1 cellular context compared by ENCODE assay signal in the genomic region with DNA sequence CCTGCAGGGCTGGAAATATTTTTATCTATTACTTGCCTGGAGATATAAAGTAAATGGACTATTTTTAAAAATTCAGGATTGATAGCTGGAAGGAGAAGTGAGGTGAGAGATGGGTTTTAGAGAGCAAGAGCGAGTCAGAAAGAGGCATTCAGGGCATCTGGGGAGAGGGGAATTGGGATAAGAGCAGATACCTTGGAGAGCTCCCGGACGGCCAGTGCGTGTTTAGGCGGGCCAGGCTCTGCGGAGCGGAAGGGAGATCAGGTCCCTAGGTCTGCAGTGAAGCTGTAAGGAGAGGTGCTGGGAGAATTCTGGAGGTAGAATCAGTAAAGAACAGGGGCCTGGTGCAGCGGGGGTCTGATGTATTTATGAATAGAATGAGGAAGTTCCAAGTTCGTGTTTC.
A peak's percentile ranks its signal among the peaks of the same experiment; 100 is the strongest.
TF ChIP-seq lines count a peak whose summit lies in the region.

No MANE protein-coding gene starts in this region.

TF ChIP-seq in H1, 55 proteins besides CTCF, POLR2A, EP300 and RAD21 (continued from another document):
- TF ChIP-seq, protein P1, sequence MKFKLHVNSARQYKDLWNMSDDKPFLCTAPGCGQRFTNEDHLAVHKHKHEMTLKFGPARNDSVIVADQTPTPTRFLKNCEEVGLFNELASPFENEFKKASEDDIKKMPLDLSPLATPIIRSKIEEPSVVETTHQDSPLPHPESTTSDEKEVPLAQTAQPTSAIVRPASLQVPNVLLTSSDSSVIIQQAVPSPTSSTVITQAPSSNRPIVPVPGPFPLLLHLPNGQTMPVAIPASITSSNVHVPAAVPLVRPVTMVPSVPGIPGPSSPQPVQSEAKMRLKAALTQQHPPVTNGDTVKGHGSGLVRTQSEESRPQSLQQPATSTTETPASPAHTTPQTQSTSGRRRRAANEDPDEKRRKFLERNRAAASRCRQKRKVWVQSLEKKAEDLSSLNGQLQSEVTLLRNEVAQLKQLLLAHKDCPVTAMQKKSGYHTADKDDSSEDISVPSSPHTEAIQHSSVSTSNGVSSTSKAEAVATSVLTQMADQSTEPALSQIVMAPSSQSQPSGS (IDR thresholded peaks at IDR 0.05; ENCODE audit: low read length), result no peak
- TF ChIP-seq TCF12 (IDR thresholded peaks at IDR 0.05; ENCODE audit: low read depth, low read length) (no peak), POU5F1 (IDR thresholded peaks at IDR 0.05; ENCODE audit: low read depth, low read length) (no peak), MAFK (IDR thresholded peaks at IDR 0.05; ENCODE audit: low read depth, low read length) (no peak), KDM1A (IDR thresholded peaks at IDR 0.05; ENCODE audit: borderline replicate concordance, low read length) (no peak), PHF8 (conservative IDR thresholded peaks at IDR 0.05; ENCODE audit: low read depth, low read length) (no peak), RBBP5 (IDR thresholded peaks at IDR 0.05; ENCODE audit: borderline replicate concordance, low read depth, low read length) (no peak), SIRT6 (IDR thresholded peaks at IDR 0.05; ENCODE audit: low read length) (no peak), SIN3A (conservative IDR thresholded peaks at IDR 0.05 in 1 of 2, IDR thresholded peaks at IDR 0.05 in 1 of 2; ENCODE audit: low read depth in 1 of 2, low read length in 2 of 2) (peak; percentile 68 to 95; a peak in 3 of 4 replicates), RNF2 (IDR thresholded peaks at IDR 0.05; ENCODE audit: borderline replicate concordance, low read depth, low read length, missing control alignments, poor library complexity, severe bottlenecking) (no peak), CHD2 (IDR thresholded peaks at IDR 0.05; ENCODE audit: low read length) (no peak), SUZ12 (IDR thresholded peaks at IDR 0.05; ENCODE audit: low read length) (no peak), NRF1 (IDR thresholded peaks at IDR 0.05; ENCODE audit: low read depth, low read length) (no peak), ASH2L (IDR thresholded peaks at IDR 0.05; ENCODE audit: low read length) (no peak), GABPA (IDR thresholded peaks at IDR 0.05; ENCODE audit: borderline replicate concordance, insufficient read depth, low read length) (no peak), SP1 (IDR thresholded peaks at IDR 0.05; ENCODE audit: low read depth, low read length) (no peak), JUN (IDR thresholded peaks at IDR 0.05; ENCODE audit: low read depth, low read length) (no peak), TEAD4 (IDR thresholded peaks at IDR 0.05; ENCODE audit: low read depth, low read length) (0 out of 2 replicates have a peak, but pooled peaks have one; percentile 13), CTBP2 (IDR thresholded peaks at IDR 0.05; ENCODE audit: borderline replicate concordance, insufficient read depth, insufficient read length, low read length) (no peak), RXRA (IDR thresholded peaks at IDR 0.05; ENCODE audit: insufficient read depth, low read depth, low read length) (0 out of 2 replicates have a peak, but pooled peaks have one; percentile 20), CHD1 (IDR thresholded peaks at IDR 0.05; ENCODE audit: low read depth, low read length) (no peak), TAF7 (optimal IDR thresholded peaks at IDR 0.05; ENCODE audit: borderline replicate concordance, low read depth, low read length) (peak; percentile 42), TBP (IDR thresholded peaks at IDR 0.05; ENCODE audit: low read depth, low read length) (no peak), YY1 (IDR thresholded peaks at IDR 0.05; ENCODE audit: low read depth, low read length) (no peak), NANOG (IDR thresholded peaks at IDR 0.05; ENCODE audit: insufficient read depth, low read depth, low read length, poor library complexity, severe bottlenecking) (no peak), HDAC2 (IDR thresholded peaks at IDR 0.05; ENCODE audit: borderline replicate concordance in 1 of 2, low read depth in 2 of 2, low read length in 2 of 2) (no peak), JUND (IDR thresholded peaks at IDR 0.05; ENCODE audit: low read length) (no peak), FOSL1 (IDR thresholded peaks at IDR 0.05; ENCODE audit: insufficient read depth, low read depth, low read length) (no peak)
- TF ChIP-seq, protein P2, sequence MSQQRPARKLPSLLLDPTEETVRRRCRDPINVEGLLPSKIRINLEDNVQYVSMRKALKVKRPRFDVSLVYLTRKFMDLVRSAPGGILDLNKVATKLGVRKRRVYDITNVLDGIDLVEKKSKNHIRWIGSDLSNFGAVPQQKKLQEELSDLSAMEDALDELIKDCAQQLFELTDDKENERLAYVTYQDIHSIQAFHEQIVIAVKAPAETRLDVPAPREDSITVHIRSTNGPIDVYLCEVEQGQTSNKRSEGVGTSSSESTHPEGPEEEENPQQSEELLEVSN (IDR thresholded peaks at IDR 0.05), result peak; percentile 34; the same call in 1 of the 2 replicates
- TF ChIP-seq, protein P3, sequence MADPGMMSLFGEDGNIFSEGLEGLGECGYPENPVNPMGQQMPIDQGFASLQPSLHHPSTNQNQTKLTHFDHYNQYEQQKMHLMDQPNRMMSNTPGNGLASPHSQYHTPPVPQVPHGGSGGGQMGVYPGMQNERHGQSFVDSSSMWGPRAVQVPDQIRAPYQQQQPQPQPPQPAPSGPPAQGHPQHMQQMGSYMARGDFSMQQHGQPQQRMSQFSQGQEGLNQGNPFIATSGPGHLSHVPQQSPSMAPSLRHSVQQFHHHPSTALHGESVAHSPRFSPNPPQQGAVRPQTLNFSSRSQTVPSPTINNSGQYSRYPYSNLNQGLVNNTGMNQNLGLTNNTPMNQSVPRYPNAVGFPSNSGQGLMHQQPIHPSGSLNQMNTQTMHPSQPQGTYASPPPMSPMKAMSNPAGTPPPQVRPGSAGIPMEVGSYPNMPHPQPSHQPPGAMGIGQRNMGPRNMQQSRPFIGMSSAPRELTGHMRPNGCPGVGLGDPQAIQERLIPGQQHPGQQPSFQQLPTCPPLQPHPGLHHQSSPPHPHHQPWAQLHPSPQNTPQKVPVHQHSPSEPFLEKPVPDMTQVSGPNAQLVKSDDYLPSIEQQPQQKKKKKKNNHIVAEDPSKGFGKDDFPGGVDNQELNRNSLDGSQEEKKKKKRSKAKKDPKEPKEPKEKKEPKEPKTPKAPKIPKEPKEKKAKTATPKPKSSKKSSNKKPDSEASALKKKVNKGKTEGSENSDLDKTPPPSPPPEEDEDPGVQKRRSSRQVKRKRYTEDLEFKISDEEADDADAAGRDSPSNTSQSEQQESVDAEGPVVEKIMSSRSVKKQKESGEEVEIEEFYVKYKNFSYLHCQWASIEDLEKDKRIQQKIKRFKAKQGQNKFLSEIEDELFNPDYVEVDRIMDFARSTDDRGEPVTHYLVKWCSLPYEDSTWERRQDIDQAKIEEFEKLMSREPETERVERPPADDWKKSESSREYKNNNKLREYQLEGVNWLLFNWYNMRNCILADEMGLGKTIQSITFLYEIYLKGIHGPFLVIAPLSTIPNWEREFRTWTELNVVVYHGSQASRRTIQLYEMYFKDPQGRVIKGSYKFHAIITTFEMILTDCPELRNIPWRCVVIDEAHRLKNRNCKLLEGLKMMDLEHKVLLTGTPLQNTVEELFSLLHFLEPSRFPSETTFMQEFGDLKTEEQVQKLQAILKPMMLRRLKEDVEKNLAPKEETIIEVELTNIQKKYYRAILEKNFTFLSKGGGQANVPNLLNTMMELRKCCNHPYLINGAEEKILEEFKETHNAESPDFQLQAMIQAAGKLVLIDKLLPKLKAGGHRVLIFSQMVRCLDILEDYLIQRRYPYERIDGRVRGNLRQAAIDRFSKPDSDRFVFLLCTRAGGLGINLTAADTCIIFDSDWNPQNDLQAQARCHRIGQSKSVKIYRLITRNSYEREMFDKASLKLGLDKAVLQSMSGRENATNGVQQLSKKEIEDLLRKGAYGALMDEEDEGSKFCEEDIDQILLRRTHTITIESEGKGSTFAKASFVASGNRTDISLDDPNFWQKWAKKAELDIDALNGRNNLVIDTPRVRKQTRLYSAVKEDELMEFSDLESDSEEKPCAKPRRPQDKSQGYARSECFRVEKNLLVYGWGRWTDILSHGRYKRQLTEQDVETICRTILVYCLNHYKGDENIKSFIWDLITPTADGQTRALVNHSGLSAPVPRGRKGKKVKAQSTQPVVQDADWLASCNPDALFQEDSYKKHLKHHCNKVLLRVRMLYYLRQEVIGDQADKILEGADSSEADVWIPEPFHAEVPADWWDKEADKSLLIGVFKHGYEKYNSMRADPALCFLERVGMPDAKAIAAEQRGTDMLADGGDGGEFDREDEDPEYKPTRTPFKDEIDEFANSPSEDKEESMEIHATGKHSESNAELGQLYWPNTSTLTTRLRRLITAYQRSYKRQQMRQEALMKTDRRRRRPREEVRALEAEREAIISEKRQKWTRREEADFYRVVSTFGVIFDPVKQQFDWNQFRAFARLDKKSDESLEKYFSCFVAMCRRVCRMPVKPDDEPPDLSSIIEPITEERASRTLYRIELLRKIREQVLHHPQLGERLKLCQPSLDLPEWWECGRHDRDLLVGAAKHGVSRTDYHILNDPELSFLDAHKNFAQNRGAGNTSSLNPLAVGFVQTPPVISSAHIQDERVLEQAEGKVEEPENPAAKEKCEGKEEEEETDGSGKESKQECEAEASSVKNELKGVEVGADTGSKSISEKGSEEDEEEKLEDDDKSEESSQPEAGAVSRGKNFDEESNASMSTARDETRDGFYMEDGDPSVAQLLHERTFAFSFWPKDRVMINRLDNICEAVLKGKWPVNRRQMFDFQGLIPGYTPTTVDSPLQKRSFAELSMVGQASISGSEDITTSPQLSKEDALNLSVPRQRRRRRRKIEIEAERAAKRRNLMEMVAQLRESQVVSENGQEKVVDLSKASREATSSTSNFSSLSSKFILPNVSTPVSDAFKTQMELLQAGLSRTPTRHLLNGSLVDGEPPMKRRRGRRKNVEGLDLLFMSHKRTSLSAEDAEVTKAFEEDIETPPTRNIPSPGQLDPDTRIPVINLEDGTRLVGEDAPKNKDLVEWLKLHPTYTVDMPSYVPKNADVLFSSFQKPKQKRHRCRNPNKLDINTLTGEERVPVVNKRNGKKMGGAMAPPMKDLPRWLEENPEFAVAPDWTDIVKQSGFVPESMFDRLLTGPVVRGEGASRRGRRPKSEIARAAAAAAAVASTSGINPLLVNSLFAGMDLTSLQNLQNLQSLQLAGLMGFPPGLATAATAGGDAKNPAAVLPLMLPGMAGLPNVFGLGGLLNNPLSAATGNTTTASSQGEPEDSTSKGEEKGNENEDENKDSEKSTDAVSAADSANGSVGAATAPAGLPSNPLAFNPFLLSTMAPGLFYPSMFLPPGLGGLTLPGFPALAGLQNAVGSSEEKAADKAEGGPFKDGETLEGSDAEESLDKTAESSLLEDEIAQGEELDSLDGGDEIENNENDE (IDR thresholded peaks at IDR 0.05; ENCODE audit: insufficient replicate concordance, low read length), result no peak
- TF ChIP-seq, protein P4, sequence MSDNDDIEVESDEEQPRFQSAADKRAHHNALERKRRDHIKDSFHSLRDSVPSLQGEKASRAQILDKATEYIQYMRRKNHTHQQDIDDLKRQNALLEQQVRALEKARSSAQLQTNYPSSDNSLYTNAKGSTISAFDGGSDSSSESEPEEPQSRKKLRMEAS (IDR thresholded peaks at IDR 0.05), result no peak
